Comparison of ENCODE assay signal across 13 cellular contexts in the genomic region with DNA sequence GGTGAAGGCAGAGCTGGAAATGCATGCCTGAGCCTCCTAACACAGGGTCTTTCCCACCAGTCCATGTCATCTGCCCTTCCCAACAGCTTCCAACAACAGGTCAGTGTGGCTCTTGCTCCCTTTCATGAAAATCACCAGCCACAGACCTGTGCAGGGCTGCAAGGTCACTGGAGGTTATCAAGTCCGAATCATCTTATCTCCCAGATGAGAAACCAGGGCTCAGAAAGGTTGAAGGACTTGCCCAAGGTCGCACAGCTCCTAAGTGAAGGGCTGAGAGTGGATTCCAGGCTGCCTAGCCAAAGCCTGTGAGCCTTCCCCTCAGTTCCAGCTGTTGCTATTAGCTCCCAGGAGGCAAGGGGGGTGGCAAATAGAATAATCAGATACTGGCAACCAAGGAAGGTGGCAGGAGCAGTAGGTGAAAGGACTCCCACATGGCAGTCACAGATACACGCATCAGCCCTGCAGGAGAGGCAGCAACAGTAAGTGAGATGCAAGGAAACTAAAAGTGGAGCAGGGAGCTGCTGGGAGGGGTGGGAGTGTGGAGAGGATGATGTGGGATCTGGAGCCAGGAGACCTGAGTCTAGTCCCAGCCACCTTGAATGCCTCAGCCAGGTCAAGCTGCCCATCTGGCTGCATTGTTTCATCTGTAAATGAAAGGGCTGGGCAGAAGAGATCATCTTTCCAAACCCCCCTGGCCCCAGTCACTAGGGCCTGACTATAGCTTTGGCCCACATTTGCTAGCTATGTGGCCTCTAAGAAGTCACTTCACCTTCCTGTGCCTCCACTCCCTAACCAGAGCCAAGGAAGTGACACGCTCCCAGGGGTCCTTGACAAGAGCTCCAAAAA.
DNase-seq lines count a peak whose midpoint lies in the region; ATAC-seq and TF ChIP-seq lines count a peak whose summit lies in the region.
"Had no signal": no experiment of that assay in that cellular context is flagged by ENCODE, and none has a peak within 500 bp of the region (broad histone marks: within the 10 kb centered on the region; RNA-seq: fewer than 3 reads in every experiment).

No MANE protein-coding gene starts in this region.

- DNase-seq in heart right ventricle (no peak), left ventricle myocardium superior (no peak), nephron progenitor cell (no peak), uterus (no peak), NCI-H187 treated with DMSO at 0.1 percent for 48 hours (lab: John Stamatoyannopoulos, UW) (no peak)
- no peak for DNase-seq in effector memory CD8-positive, alpha-beta T cell
- DNase-seq: activated CD8-positive, alpha-beta memory T cell treated with anti-CD3 and anti-CD28 coated beads, Interleukin-2, amount 50 U/mL, for 4 hours; AML-193; left colon; NCI-H1048; PC-3 had no signal

- 55 to 59% methylated on average over 4 of the region's 4 CpGs for WGBS in heart right ventricle, 2 donors

- H3K9me3 ChIP-seq in heart right ventricle = no peaks in the 10 kb centered on the region
- H3K9me3 ChIP-seq in uterus = no peaks in the 10 kb centered on the region

- no peak for TF ChIP-seq POLR2A in uterus (IDR thresholded peaks at IDR 0.05)

- H3K27me3 ChIP-seq in heart right ventricle (no peaks in the 10 kb centered on the region), uterus (no peaks in the 10 kb centered on the region)

- intact Hi-C loops in heart right ventricle (cut with DNase I) (loop anchor here in 1 of 10 donors (10.0 kb wide), 1 partner anchor 63 kb away; no protein-coding TSS in a partner anchor), left ventricle myocardium superior (cut with micrococcal nuclease) (no loop called here), uterus (cut with DNase I; ENCODE audit: low total_unique reads) (no loop called here)

- H3K36me3 ChIP-seq in heart right ventricle (no peaks in the 10 kb centered on the region), uterus (no peaks in the 10 kb centered on the region)

- H3K4me3 ChIP-seq in heart right ventricle = no peak overlapping the region
- no peak overlapping the region for H3K4me3 ChIP-seq in uterus

- ATAC-seq in heart right ventricle = peak in 5 of 8 donors; percentile 0 to 13 (median 4)
- ATAC-seq in left ventricle myocardium superior = no peak
- no peak for ATAC-seq in HG03342 (IDR thresholded peaks at IDR 0.05; ENCODE audit: unreplicated experiment)
- ATAC-seq in effector memory CD8-positive, alpha-beta T cell (replicated peaks) = no peak
- ATAC-seq: left colon, PC-3 had no signal

- no peak overlapping the region for H3K4me3 Mint-ChIP-seq in brain
- H3K4me3 Mint-ChIP-seq in nephron progenitor cell = no peak overlapping the region
- peak overlapping the region in 1 of 2 donors; percentile 21 for H3K4me3 Mint-ChIP-seq in effector memory CD8-positive, alpha-beta T cell

- peaks cover 98% of the 10 kb centered on the region for H3K4me1 Mint-ChIP-seq in brain
- peaks cover 97% of the 10 kb centered on the region for H3K4me1 Mint-ChIP-seq in nephron progenitor cell
- H3K4me1 Mint-ChIP-seq in effector memory CD8-positive, alpha-beta T cell (ENCODE audit: low read depth in 2 of 2) = peaks cover 56 to 80% of the 10 kb centered on the region in 2 donors

- H3K27ac Mint-ChIP-seq in brain = peak overlapping the region; percentile 21 to 98 (median 70)
- H3K27ac Mint-ChIP-seq in nephron progenitor cell = peak overlapping the region; percentile 42
- H3K27ac Mint-ChIP-seq in effector memory CD8-positive, alpha-beta T cell = peak overlapping the region in 1 of 2 donors; percentile 84

- H3K9me3 Mint-ChIP-seq in brain (peaks cover 0 to 3% (median 2%) of the 10 kb centered on the region in 5 experiments), nephron progenitor cell (no peaks in the 10 kb centered on the region)
- no peaks in the 10 kb centered on the region for H3K9me3 Mint-ChIP-seq in effector memory CD8-positive, alpha-beta T cell

- H3K36me3 Mint-ChIP-seq in brain (peaks cover 4% of the 10 kb centered on the region), nephron progenitor cell (ENCODE audit: low read depth) (no peaks in the 10 kb centered on the region)
- H3K36me3 Mint-ChIP-seq in effector memory CD8-positive, alpha-beta T cell (ENCODE audit: insufficient read depth) = peaks cover 3% of the 10 kb centered on the region

- H3K4me1 ChIP-seq in heart right ventricle = peaks cover 37 to 100% (median 92%) of the 10 kb centered on the region in 9 donors
- peaks cover 28 to 39% of the 10 kb centered on the region in 2 donors for H3K4me1 ChIP-seq in uterus

- TF ChIP-seq CTCF in heart right ventricle (IDR thresholded peaks at IDR 0.05) = no peak
- TF ChIP-seq CTCF in brain (conservative IDR thresholded peaks at IDR 0.05) = no peak
- no peak for TF ChIP-seq CTCF in nephron progenitor cell (IDR thresholded peaks at IDR 0.05)
- TF ChIP-seq CTCF in uterus (IDR thresholded peaks at IDR 0.05) = no peak

- H3K27ac ChIP-seq in heart right ventricle (peak overlapping the region in 9 of 10 donors; percentile 39 to 79 (median 60)), uterus (peak overlapping the region; percentile 83 to 89)

- H3K27me3 Mint-ChIP-seq in brain = no peaks in the 10 kb centered on the region
- no peaks in the 10 kb centered on the region for H3K27me3 Mint-ChIP-seq in nephron progenitor cell (ENCODE audit: low read depth, poor library complexity)
- H3K27me3 Mint-ChIP-seq in effector memory CD8-positive, alpha-beta T cell = no peaks in the 10 kb centered on the region

Comparison
In these comparisons a context has a peak if more than half of its experiments do, and no peak if none do; other contexts are left out.
1. ATAC-seq: peak in heart right ventricle (5 of 8); none in left ventricle myocardium superior (single experiment), HG03342 (single experiment) and effector memory CD8-positive, alpha-beta T cell (single experiment).